Comparison of ENCODE assay signal across 26 cellular contexts in genomic region chr2:85303780-85304531, GRCh38. TPM values are rescaled to one million over a fixed set of nuclear protein-coding genes. Genes with fewer than 3 reads are reported as not detected.
DNase-seq lines count a peak whose midpoint lies in the region; ATAC-seq and TF ChIP-seq lines count a peak whose summit lies in the region.
"Had no signal": no experiment of that assay in that cellular context is flagged by ENCODE, and none has a peak within 500 bp of the region (broad histone marks: within the 10 kb centered on the region; RNA-seq: fewer than 3 reads in every experiment).

No MANE protein-coding gene starts in this region.

- H3K27me3 ChIP-seq in NT2/D1 (ENCODE audit: insufficient read depth, insufficient read length): no peaks in the 10 kb centered on the region
- H3K27me3 ChIP-seq: BE2C had no signal

- DNase-seq in NCI-H524 (lab: John Stamatoyannopoulos, UW): peak; percentile 31 to 67
- DNase-seq in NCI-H524 treated with DMSO at 0.1 percent for 48 hours (lab: John Stamatoyannopoulos, UW): no peak
- no peak for DNase-seq in NT2/D1 (ENCODE audit: low read depth, low spot score)
- DNase-seq in endothelial cell (ENCODE audit: low spot score): no peak
- no peak for DNase-seq in progenitor cell of endocrine pancreas (ENCODE audit: low spot score, unreplicated experiment)
- DNase-seq in A172 (ENCODE audit: low spot score): no peak
- DNase-seq in OCI-LY7 (ENCODE audit: low spot score): no peak
- DNase-seq: ACHN; BE2C; Calu3; DMS79 treated with DMSO at 0.1 percent for 48 hours; Kasumi-1; NCI-H1092 treated with DMSO at 0.1 percent for 48 hours; NCI-H1436; NCI-H187; NCI-H2081 treated with DMSO at 0.1 percent for 48 hours; NCI-H2171 treated with DMSO at 0.1 percent for 48 hours; NCI-H345; NCI-H510A treated with DMSO at 0.1 percent for 48 hours; NK-92 treated with Interleukin-12 subunit alpha and Interleukin-12 subunit beta, amount 100 ng/mL, for 24 hours; RPMI8226; SHP77 had no signal

- CTCF ChIA-PET in OCI-LY7 (lab: Charles Lee; ENCODE audit: unreplicated experiment): interaction anchor here (0.6 kb wide), 1 partner anchor 16 kb away, joined by 5 read pairs; no protein-coding TSS in a partner anchor

- intact Hi-C loops in OCI-LY7 (cut with micrococcal nuclease; ENCODE audit: unreplicated experiment): loop anchor here (5.0 kb wide), 1 partner anchor 377 kb away; no protein-coding TSS in a partner anchor

- H3K27ac Mint-ChIP-seq in endothelial cell (ENCODE audit: unreplicated experiment) (peak overlapping the region; percentile 22), progenitor cell of endocrine pancreas (peak overlapping the region; percentile 59)

- H3K79me2 ChIP-seq in OCI-LY7 (ENCODE audit: insufficient read depth, low read depth, low read length): no peaks in the 10 kb centered on the region

- no peak for ATAC-seq in HG03039 (IDR thresholded peaks at IDR 0.05; ENCODE audit: unreplicated experiment)
- ATAC-seq: K562 had no signal

- H3K36me3 ChIP-seq in NT2/D1 (ENCODE audit: insufficient read depth, insufficient read length, low read length): peaks cover 50% of the 10 kb centered on the region
- no peaks in the 10 kb centered on the region for H3K36me3 ChIP-seq in OCI-LY7 (ENCODE audit: insufficient read depth, low read length)
- H3K36me3 ChIP-seq: BE2C had no signal

- H4K20me1 ChIP-seq in OCI-LY7 (ENCODE audit: insufficient read depth, low read length): no peaks in the 10 kb centered on the region

- H3K27ac ChIP-seq in OCI-LY7 (ENCODE audit: low read depth, low read length, poor library complexity, severe bottlenecking): no peak overlapping the region
- H3K27ac ChIP-seq: 22Rv1 had no signal

- H3K27me3 Mint-ChIP-seq in endothelial cell (ENCODE audit: unreplicated experiment): peaks cover 22% of the 10 kb centered on the region
- no peaks in the 10 kb centered on the region for H3K27me3 Mint-ChIP-seq in progenitor cell of endocrine pancreas

- H3K4me1 Mint-ChIP-seq in endothelial cell (ENCODE audit: unreplicated experiment) (peaks cover 28% of the 10 kb centered on the region), progenitor cell of endocrine pancreas (ENCODE audit: low read depth) (no peaks in the 10 kb centered on the region)

- BruUV-seq in OCI-LY7 (replicated peaks; lab: Mats Ljungman, UMichigan): no TSS peak

- H3K36me3 Mint-ChIP-seq in endothelial cell (ENCODE audit: low read depth, unreplicated experiment): peaks cover 38% of the 10 kb centered on the region
- peaks cover 20% of the 10 kb centered on the region for H3K36me3 Mint-ChIP-seq in progenitor cell of endocrine pancreas (ENCODE audit: insufficient read depth)
- H3K36me3 Mint-ChIP-seq: CD14-positive monocyte had no signal

- peak overlapping the region; percentile 9 for H3K9ac ChIP-seq in NT2/D1 (ENCODE audit: insufficient read length, low read depth)

- H3K9me3 ChIP-seq in NT2/D1 (ENCODE audit: insufficient read depth, low read length): no peaks in the 10 kb centered on the region
- H3K9me3 ChIP-seq in OCI-LY7 (ENCODE audit: low read length): no peaks in the 10 kb centered on the region
- H3K9me3 ChIP-seq: BE2C had no signal

- no peak overlapping the region for H3K4me2 ChIP-seq in OCI-LY7 (ENCODE audit: low read length)

- POLR2A ChIA-PET in OCI-LY7 (lab: Charles Lee): no interaction called here

- peak overlapping the region; percentile 74 for H3K4me3 Mint-ChIP-seq in endothelial cell (ENCODE audit: unreplicated experiment)
- H3K4me3 Mint-ChIP-seq in progenitor cell of endocrine pancreas (ENCODE audit: low read depth): no peak overlapping the region
- H3K4me3 Mint-ChIP-seq: CD14-positive monocyte had no signal

- H3K9me3 Mint-ChIP-seq in endothelial cell (ENCODE audit: unreplicated experiment) (no peaks in the 10 kb centered on the region), progenitor cell of endocrine pancreas (ENCODE audit: low read depth) (no peaks in the 10 kb centered on the region)
- H3K9me3 Mint-ChIP-seq: CD14-positive monocyte had no signal

- H2AFZ ChIP-seq in OCI-LY7 (ENCODE audit: low read length): no peak overlapping the region

- TF ChIP-seq CTCF in endothelial cell (IDR thresholded peaks at IDR 0.05; ENCODE audit: unreplicated experiment) (no peak), progenitor cell of endocrine pancreas (IDR thresholded peaks at IDR 0.05; ENCODE audit: unreplicated experiment) (no peak), OCI-LY7 (conservative IDR thresholded peaks at IDR 0.05; ENCODE audit: low read length) (no peak)

- H3K4me3 ChIP-seq in NT2/D1 (ENCODE audit: insufficient read length, low read depth) (no peak overlapping the region), OCI-LY7 (ENCODE audit: low read depth, low read length, poor library complexity, severe bottlenecking) (no peak overlapping the region)
- H3K4me3 ChIP-seq: K562 had no signal

- peaks cover 4% of the 10 kb centered on the region for H3K4me1 ChIP-seq in NT2/D1 (ENCODE audit: insufficient read depth, insufficient read length)
- H3K4me1 ChIP-seq in OCI-LY7 (ENCODE audit: insufficient read depth, low read length, poor library complexity, severe bottlenecking): no peaks in the 10 kb centered on the region

- no peaks in the 10 kb centered on the region for H3K9me2 ChIP-seq in OCI-LY7 (ENCODE audit: insufficient read depth, low read length)

RNA-seq across cellular contexts. Expression of gene TGOLN2, which starts 23.8 kb away (rescaled TPM):
- 83.1 TPM for total RNA-seq in endothelial cell (ENCODE audit: unreplicated experiment)
- total RNA-seq in progenitor cell of endocrine pancreas: 64.2 and 65.5 TPM in 2 replicates
- 114 and 120 TPM in 2 replicates for total RNA-seq in A172 (2014; rRNA removed; shearing (Covaris generic))
- total RNA-seq in OCI-LY7 (2014; rRNA removed; shearing (Covaris generic)): 74.4 and 78.6 TPM in 2 replicates
- 76.9 and 86.6 TPM in 2 replicates for total RNA-seq in OCI-LY7 (2022)

RNA-seq across cellular contexts. Expression of gene RETSAT, which starts 50.4 kb away (rescaled TPM):
- 37.0 TPM for total RNA-seq in endothelial cell (ENCODE audit: unreplicated experiment)
- total RNA-seq in progenitor cell of endocrine pancreas: 22.8 and 23.1 TPM in 2 replicates
- 40.5 and 41.5 TPM in 2 replicates for total RNA-seq in A172 (2014; rRNA removed; shearing (Covaris generic))
- total RNA-seq in OCI-LY7 (2014; rRNA removed; shearing (Covaris generic)): 5.9 and 14.1 TPM in 2 replicates
- total RNA-seq in OCI-LY7 (2022): 19.2 and 19.9 TPM in 2 replicates

RNA-seq across cellular contexts. Expression of gene ELMOD3, which starts 50.6 kb away (rescaled TPM):
- total RNA-seq in endothelial cell (ENCODE audit: unreplicated experiment) (15.9 TPM), progenitor cell of endocrine pancreas (23.3 and 25.6 TPM in 2 replicates), OCI-LY7 (2022) (18.5 and 21.8 TPM in 2 replicates)
- 14.8 and 14.9 TPM in 2 replicates for total RNA-seq in A172 (2014; rRNA removed; shearing (Covaris generic))
- 12.0 and 22.1 TPM in 2 replicates for total RNA-seq in OCI-LY7 (2014; rRNA removed; shearing (Covaris generic))

Comparison
In these comparisons a context has a peak if more than half of its experiments do, and no peak if none do; other contexts are left out.
1. DNase-seq: peak in NCI-H524 (2 of 2); none in NCI-H524 treated with DMSO at 0.1 percent for 48 hours (single experiment), NT2/D1 (single experiment), endothelial cell (single experiment), progenitor cell of endocrine pancreas (single experiment), A172 (single experiment) and OCI-LY7 (single experiment).